1 cellular context compared by ENCODE assay signal in the genomic region with DNA sequence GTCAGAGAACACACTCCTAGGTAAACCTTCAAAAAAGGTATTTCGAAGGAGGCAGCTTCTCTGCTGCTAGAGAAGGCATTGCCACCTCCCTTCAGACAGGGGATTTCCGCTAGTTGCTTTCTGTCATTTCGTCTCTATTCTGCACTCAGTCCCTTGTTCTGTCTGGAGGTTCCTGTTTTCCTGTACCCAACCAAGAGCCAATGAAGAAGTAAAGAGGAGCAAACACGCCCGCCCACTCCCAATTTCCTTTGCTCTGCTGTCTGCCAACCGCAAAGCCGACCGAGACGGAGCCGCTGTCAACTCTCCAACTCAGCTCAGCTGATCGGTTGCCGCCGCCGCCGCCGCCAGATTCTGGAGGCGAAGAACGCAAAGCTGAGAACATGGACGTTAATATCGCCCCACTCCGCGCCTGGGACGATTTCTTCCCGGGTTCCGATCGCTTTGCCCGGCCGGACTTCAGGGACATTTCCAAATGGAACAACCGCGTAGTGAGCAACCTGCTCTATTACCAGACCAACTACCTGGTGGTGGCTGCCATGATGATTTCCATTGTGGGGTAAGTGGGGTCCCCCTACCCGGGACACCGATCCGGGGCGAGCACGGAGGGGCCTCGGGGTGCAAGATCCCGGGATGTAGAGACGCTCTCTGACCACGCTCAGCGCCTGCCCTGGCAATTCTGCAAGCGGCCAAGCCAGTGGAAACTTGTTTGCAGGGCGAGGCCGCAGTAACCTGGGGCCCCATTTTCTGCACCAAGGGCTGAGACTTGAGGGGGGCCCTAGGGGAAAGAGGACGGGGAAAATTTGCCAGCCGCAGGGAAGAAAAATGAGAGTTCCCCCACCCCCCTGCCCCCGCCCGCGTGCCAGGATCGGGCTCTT.
TF ChIP-seq lines count a peak whose summit lies in the region.

A gene with protein sequence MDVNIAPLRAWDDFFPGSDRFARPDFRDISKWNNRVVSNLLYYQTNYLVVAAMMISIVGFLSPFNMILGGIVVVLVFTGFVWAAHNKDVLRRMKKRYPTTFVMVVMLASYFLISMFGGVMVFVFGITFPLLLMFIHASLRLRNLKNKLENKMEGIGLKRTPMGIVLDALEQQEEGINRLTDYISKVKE (plus strand): TSS at position 270 of the 875 bp plus-strand sequence. CDS start 111 bp downstream, at position 381.

TF ChIP-seq in HepG2, 621 proteins besides CTCF, POLR2A, EP300 and RAD21 (continued from another document and continues in another):
- no peak for TF ChIP-seq ZSCAN29 (CRISPR knock-in tag; conservative IDR thresholded peaks at IDR 0.05)
- TF ChIP-seq JUND (CRISPR knock-in tag; IDR thresholded peaks at IDR 0.05), result no peak
- TF ChIP-seq, protein P1, sequence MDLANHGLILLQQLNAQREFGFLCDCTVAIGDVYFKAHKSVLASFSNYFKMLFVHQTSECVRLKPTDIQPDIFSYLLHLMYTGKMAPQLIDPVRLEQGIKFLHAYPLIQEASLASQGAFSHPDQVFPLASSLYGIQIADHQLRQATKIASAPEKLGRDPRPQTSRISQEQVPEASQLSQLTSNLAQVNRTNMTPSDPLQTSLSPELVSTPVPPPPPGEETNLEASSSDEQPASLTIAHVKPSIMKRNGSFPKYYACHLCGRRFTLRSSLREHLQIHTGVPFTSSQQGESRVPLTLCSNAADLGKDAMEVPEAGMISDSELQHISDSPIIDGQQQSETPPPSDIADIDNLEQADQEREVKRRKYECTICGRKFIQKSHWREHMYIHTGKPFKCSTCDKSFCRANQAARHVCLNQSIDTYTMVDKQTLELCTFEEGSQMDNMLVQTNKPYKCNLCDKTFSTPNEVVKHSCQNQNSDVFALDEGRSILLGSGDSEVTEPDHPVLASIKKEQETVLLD (CRISPR knock-in tag; IDR thresholded peaks at IDR 0.05; ENCODE audit: low read depth), result no peak
- 0 out of 2 replicates have a peak, but pooled peaks have one; percentile 34 for TF ChIP-seq SMAD1 (CRISPR knock-in tag; IDR thresholded peaks at IDR 0.05; ENCODE audit: borderline replicate concordance, low read depth)
- TF ChIP-seq ZNF33B (CRISPR knock-in tag; IDR thresholded peaks at IDR 0.05), result no peak
- no peak; the same call in 1 of the 2 replicates for TF ChIP-seq REPIN1 (CRISPR knock-in tag; IDR thresholded peaks at IDR 0.05; ENCODE audit: borderline replicate concordance, low read depth)
- TF ChIP-seq, protein P2, sequence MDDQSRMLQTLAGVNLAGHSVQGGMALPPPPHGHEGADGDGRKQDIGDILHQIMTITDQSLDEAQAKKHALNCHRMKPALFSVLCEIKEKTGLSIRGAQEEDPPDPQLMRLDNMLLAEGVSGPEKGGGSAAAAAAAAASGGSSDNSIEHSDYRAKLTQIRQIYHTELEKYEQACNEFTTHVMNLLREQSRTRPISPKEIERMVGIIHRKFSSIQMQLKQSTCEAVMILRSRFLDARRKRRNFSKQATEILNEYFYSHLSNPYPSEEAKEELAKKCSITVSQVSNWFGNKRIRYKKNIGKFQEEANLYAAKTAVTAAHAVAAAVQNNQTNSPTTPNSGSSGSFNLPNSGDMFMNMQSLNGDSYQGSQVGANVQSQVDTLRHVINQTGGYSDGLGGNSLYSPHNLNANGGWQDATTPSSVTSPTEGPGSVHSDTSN (CRISPR knock-in tag; IDR thresholded peaks at IDR 0.05; ENCODE audit: borderline replicate concordance), result no peak
- 0 out of 2 replicates have a peak, but pooled peaks have one; percentile 11 for TF ChIP-seq HIVEP1 (CRISPR knock-in tag; IDR thresholded peaks at IDR 0.05)
- TF ChIP-seq NFYC (CRISPR knock-in tag; IDR thresholded peaks at IDR 0.05), result no peak
- TF ChIP-seq, protein P3, sequence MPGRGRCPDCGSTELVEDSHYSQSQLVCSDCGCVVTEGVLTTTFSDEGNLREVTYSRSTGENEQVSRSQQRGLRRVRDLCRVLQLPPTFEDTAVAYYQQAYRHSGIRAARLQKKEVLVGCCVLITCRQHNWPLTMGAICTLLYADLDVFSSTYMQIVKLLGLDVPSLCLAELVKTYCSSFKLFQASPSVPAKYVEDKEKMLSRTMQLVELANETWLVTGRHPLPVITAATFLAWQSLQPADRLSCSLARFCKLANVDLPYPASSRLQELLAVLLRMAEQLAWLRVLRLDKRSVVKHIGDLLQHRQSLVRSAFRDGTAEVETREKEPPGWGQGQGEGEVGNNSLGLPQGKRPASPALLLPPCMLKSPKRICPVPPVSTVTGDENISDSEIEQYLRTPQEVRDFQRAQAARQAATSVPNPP (CRISPR knock-in tag; IDR thresholded peaks at IDR 0.05), result no peak
- no peak for TF ChIP-seq YEATS4 (CRISPR knock-in tag; IDR thresholded peaks at IDR 0.05; ENCODE audit: borderline replicate concordance)
- no peak for TF ChIP-seq TBP (CRISPR knock-in tag; IDR thresholded peaks at IDR 0.05)
- no peak for TF ChIP-seq ZNF354B (CRISPR knock-in tag; IDR thresholded peaks at IDR 0.05)
- TF ChIP-seq, protein P4, sequence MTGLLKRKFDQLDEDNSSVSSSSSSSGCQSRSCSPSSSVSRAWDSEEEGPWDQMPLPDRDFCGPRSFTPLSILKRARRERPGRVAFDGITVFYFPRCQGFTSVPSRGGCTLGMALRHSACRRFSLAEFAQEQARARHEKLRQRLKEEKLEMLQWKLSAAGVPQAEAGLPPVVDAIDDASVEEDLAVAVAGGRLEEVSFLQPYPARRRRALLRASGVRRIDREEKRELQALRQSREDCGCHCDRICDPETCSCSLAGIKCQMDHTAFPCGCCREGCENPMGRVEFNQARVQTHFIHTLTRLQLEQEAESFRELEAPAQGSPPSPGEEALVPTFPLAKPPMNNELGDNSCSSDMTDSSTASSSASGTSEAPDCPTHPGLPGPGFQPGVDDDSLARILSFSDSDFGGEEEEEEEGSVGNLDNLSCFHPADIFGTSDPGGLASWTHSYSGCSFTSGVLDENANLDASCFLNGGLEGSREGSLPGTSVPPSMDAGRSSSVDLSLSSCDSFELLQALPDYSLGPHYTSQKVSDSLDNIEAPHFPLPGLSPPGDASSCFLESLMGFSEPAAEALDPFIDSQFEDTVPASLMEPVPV (CRISPR knock-in tag; IDR thresholded peaks at IDR 0.05), result no peak
- TF ChIP-seq, protein P5, sequence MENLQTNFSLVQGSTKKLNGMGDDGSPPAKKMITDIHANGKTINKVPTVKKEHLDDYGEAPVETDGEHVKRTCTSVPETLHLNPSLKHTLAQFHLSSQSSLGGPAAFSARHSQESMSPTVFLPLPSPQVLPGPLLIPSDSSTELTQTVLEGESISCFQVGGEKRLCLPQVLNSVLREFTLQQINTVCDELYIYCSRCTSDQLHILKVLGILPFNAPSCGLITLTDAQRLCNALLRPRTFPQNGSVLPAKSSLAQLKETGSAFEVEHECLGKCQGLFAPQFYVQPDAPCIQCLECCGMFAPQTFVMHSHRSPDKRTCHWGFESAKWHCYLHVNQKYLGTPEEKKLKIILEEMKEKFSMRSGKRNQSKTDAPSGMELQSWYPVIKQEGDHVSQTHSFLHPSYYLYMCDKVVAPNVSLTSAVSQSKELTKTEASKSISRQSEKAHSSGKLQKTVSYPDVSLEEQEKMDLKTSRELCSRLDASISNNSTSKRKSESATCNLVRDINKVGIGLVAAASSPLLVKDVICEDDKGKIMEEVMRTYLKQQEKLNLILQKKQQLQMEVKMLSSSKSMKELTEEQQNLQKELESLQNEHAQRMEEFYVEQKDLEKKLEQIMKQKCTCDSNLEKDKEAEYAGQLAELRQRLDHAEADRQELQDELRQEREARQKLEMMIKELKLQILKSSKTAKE (CRISPR knock-in tag; IDR thresholded peaks at IDR 0.05; ENCODE audit: borderline replicate concordance), result no peak
- TF ChIP-seq, protein P6, sequence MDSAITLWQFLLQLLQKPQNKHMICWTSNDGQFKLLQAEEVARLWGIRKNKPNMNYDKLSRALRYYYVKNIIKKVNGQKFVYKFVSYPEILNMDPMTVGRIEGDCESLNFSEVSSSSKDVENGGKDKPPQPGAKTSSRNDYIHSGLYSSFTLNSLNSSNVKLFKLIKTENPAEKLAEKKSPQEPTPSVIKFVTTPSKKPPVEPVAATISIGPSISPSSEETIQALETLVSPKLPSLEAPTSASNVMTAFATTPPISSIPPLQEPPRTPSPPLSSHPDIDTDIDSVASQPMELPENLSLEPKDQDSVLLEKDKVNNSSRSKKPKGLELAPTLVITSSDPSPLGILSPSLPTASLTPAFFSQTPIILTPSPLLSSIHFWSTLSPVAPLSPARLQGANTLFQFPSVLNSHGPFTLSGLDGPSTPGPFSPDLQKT (CRISPR knock-in tag; IDR thresholded peaks at IDR 0.05; ENCODE audit: borderline replicate concordance), result no peak
- TF ChIP-seq, protein P7, sequence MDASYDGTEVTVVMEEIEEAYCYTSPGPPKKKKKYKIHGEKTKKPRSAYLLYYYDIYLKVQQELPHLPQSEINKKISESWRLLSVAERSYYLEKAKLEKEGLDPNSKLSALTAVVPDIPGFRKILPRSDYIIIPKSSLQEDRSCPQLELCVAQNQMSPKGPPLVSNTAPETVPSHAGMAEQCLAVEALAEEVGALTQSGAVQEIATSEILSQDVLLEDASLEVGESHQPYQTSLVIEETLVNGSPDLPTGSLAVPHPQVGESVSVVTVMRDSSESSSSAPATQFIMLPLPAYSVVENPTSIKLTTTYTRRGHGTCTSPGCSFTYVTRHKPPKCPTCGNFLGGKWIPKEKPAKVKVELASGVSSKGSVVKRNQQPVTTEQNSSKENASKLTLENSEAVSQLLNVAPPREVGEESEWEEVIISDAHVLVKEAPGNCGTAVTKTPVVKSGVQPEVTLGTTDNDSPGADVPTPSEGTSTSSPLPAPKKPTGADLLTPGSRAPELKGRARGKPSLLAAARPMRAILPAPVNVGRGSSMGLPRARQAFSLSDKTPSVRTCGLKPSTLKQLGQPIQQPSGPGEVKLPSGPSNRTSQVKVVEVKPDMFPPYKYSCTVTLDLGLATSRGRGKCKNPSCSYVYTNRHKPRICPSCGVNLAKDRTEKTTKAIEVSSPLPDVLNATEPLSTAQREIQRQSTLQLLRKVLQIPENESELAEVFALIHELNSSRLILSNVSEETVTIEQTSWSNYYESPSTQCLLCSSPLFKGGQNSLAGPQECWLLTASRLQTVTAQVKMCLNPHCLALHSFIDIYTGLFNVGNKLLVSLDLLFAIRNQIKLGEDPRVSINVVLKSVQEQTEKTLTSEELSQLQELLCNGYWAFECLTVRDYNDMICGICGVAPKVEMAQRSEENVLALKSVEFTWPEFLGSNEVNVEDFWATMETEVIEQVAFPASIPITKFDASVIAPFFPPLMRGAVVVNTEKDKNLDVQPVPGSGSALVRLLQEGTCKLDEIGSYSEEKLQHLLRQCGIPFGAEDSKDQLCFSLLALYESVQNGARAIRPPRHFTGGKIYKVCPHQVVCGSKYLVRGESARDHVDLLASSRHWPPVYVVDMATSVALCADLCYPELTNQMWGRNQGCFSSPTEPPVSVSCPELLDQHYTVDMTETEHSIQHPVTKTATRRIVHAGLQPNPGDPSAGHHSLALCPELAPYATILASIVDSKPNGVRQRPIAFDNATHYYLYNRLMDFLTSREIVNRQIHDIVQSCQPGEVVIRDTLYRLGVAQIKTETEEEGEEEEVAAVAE (CRISPR knock-in tag; IDR thresholded peaks at IDR 0.05; ENCODE audit: borderline replicate concordance), result no peak
- no peak for TF ChIP-seq ZNF841 (CRISPR knock-in tag; IDR thresholded peaks at IDR 0.05; ENCODE audit: borderline replicate concordance)
- TF ChIP-seq ZNF263 (CRISPR knock-in tag; IDR thresholded peaks at IDR 0.05), result no peak
- TF ChIP-seq HNRNPUL1 (IDR thresholded peaks at IDR 0.05; ENCODE audit: low read depth, low read length), result no peak
- TF ChIP-seq ZNF326 (CRISPR knock-in tag; IDR thresholded peaks at IDR 0.05; ENCODE audit: borderline replicate concordance), result no peak
- no peak for TF ChIP-seq DNMT1 (CRISPR knock-in tag; IDR thresholded peaks at IDR 0.05)
- TF ChIP-seq ARHGAP35 (CRISPR knock-in tag; IDR thresholded peaks at IDR 0.05; ENCODE audit: borderline replicate concordance), result no peak
- TF ChIP-seq ISL2 (CRISPR knock-in tag; IDR thresholded peaks at IDR 0.05), result 0 out of 2 replicates have a peak, but pooled peaks have one; percentile 33
- no peak for TF ChIP-seq ZNF335 (CRISPR knock-in tag; IDR thresholded peaks at IDR 0.05)
- TF ChIP-seq, protein P8, sequence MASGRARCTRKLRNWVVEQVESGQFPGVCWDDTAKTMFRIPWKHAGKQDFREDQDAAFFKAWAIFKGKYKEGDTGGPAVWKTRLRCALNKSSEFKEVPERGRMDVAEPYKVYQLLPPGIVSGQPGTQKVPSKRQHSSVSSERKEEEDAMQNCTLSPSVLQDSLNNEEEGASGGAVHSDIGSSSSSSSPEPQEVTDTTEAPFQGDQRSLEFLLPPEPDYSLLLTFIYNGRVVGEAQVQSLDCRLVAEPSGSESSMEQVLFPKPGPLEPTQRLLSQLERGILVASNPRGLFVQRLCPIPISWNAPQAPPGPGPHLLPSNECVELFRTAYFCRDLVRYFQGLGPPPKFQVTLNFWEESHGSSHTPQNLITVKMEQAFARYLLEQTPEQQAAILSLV (CRISPR knock-in tag; IDR thresholded peaks at IDR 0.05; ENCODE audit: borderline replicate concordance), result peak; percentile 17; the same call in 1 of the 2 replicates
- TF ChIP-seq, protein P9, sequence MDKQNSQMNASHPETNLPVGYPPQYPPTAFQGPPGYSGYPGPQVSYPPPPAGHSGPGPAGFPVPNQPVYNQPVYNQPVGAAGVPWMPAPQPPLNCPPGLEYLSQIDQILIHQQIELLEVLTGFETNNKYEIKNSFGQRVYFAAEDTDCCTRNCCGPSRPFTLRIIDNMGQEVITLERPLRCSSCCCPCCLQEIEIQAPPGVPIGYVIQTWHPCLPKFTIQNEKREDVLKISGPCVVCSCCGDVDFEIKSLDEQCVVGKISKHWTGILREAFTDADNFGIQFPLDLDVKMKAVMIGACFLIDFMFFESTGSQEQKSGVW (CRISPR knock-in tag; IDR thresholded peaks at IDR 0.05; ENCODE audit: borderline replicate concordance), result no peak
- TF ChIP-seq, protein P10, sequence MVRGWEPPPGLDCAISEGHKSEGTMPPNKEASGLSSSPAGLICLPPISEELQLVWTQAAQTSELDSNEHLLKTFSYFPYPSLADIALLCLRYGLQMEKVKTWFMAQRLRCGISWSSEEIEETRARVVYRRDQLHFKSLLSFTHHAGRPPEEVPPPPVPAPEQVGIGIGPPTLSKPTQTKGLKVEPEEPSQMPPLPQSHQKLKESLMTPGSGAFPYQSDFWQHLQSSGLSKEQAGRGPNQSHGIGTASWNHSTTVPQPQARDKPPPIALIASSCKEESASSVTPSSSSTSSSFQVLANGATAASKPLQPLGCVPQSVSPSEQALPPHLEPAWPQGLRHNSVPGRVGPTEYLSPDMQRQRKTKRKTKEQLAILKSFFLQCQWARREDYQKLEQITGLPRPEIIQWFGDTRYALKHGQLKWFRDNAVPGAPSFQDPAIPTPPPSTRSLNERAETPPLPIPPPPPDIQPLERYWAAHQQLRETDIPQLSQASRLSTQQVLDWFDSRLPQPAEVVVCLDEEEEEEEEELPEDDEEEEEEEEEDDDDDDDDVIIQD (CRISPR knock-in tag; IDR thresholded peaks at IDR 0.05; ENCODE audit: low read depth), result 0 out of 2 replicates have a peak, but pooled peaks have one; percentile 27
- TF ChIP-seq, protein P11, sequence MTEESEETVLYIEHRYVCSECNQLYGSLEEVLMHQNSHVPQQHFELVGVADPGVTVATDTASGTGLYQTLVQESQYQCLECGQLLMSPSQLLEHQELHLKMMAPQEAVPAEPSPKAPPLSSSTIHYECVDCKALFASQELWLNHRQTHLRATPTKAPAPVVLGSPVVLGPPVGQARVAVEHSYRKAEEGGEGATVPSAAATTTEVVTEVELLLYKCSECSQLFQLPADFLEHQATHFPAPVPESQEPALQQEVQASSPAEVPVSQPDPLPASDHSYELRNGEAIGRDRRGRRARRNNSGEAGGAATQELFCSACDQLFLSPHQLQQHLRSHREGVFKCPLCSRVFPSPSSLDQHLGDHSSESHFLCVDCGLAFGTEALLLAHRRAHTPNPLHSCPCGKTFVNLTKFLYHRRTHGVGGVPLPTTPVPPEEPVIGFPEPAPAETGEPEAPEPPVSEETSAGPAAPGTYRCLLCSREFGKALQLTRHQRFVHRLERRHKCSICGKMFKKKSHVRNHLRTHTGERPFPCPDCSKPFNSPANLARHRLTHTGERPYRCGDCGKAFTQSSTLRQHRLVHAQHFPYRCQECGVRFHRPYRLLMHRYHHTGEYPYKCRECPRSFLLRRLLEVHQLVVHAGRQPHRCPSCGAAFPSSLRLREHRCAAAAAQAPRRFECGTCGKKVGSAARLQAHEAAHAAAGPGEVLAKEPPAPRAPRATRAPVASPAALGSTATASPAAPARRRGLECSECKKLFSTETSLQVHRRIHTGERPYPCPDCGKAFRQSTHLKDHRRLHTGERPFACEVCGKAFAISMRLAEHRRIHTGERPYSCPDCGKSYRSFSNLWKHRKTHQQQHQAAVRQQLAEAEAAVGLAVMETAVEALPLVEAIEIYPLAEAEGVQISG (CRISPR knock-in tag; IDR thresholded peaks at IDR 0.05), result peak; percentile 66
